16 cellular contexts compared by ENCODE assay signal in the genomic region with DNA sequence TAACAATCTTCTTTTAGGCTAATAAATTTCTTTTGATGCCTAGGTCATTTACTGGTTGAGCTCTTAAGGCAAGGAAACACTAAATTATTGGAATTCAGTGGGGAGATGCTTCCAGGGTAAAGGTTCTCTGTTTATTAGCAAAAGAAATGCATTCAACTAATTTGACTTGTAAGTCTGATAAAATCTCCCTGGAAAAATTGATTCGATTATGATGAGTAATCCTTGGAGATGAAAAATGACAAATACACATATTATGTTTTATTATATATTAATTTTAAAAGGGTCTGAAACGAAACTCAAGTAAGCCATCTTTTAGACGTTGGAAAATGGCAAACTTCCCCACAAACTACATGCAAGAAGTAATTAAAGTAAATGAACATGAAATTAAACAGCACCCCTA.
A peak's percentile ranks its signal among the peaks of the same experiment; 100 is the strongest.
DNase-seq lines count a peak whose midpoint lies in the region; ATAC-seq, FAIRE-seq and TF ChIP-seq lines count a peak whose summit lies in the region.
"Had no signal": no experiment of that assay in that cellular context is flagged by ENCODE, and none has a peak within 500 bp of the region (broad histone marks: within the 10 kb centered on the region; RNA-seq: fewer than 3 reads in every experiment).

No MANE protein-coding gene starts in this region.

- H3K36me3 ChIP-seq in Caco-2 (ENCODE audit: control insufficient read depth, insufficient read depth, low read length) (no peaks in the 10 kb centered on the region; the same call in 1 of the 2 replicates), stomach (no peaks in the 10 kb centered on the region), neural progenitor cell (no peaks in the 10 kb centered on the region)
- H3K36me3 ChIP-seq: BE2C had no signal

- no TSS peak for BruUV-seq in Caco-2 (replicated peaks; lab: Mats Ljungman, UMichigan)

- TF ChIP-seq EP300 in A549 (IDR thresholded peaks at IDR 0.05) (no peak), stomach (IDR thresholded peaks at IDR 0.05) (no peak)

- H3K4me3 ChIP-seq in A549 (no peak overlapping the region), Caco-2 (ENCODE audit: low read depth, low read length) (no peak overlapping the region), stomach (no peak overlapping the region), neural progenitor cell (no peak overlapping the region)

- H3K27me3 Mint-ChIP-seq in Caco-2 (ENCODE audit: insufficient read depth, unreplicated experiment) (no peaks in the 10 kb centered on the region), neural progenitor cell (ENCODE audit: insufficient read depth, low read depth) (no peaks in the 10 kb centered on the region)
- H3K27me3 Mint-ChIP-seq in activated naive CD8-positive, alpha-beta T cell treated with anti-CD3 and anti-CD28 coated beads, Interleukin-2, amount 50 U/mL, for 24 hours, result no peaks in the 10 kb centered on the region

- ATAC-seq in A549, result no peak
- ATAC-seq in activated naive CD8-positive, alpha-beta T cell treated with anti-CD3 and anti-CD28 coated beads, Interleukin-2, amount 50 U/mL, for 24 hours, result no peak
- ATAC-seq in HG02870 (IDR thresholded peaks at IDR 0.05; ENCODE audit: unreplicated experiment), result no peak
- ATAC-seq: CD8-positive, alpha-beta T cell had no signal

- H3K27ac ChIP-seq in A549, result peak overlapping the region; percentile 78 to 91
- peak overlapping the region in 4 of 5 donors; percentile 64 to 77 (median 72) for H3K27ac ChIP-seq in stomach
- no peak overlapping the region for H3K27ac ChIP-seq in neural progenitor cell
- H3K27ac ChIP-seq: C4-2B, HL-60 had no signal

- POLR2A ChIA-PET in A549 (lab: Yijun Ruan, JAX), result interaction anchor here (0.8 kb wide), 1 partner anchor 329 kb away, joined by 3 read pairs; no protein-coding TSS in a partner anchor
- POLR2A ChIA-PET in Caco-2 (lab: Charles Lee), result interaction anchor here (0.6 kb wide), 2 partner anchors 14 to 134 kb away, joined by 3 to 4 read pairs; no protein-coding TSS in a partner anchor

- H3K4me2 ChIP-seq in A549, result peak overlapping the region; percentile 69; the same call in 2 of the 3 replicates
- H3K4me2 ChIP-seq in neural progenitor cell, result no peak overlapping the region

- H3K9me3 ChIP-seq in A549, result no peaks in the 10 kb centered on the region
- no peaks in the 10 kb centered on the region for H3K9me3 ChIP-seq in Caco-2
- H3K9me3 ChIP-seq in stomach, result no peaks in the 10 kb centered on the region
- no peaks in the 10 kb centered on the region for H3K9me3 ChIP-seq in neural progenitor cell (ENCODE audit: low read depth)
- H3K9me3 ChIP-seq: BE2C had no signal

- intact Hi-C loops in Caco-2 (cut with micrococcal nuclease; ENCODE audit: unreplicated experiment), result loop anchor here (2.0 to 10.0 kb wide), 5 partner anchors 49 to 259 kb away; no protein-coding TSS in a partner anchor
- intact Hi-C loops in stomach (cut with DNase I; ENCODE audit: low total_unique reads), result no loop called here

- H3K4me1 ChIP-seq in A549 (peaks cover 100% of the 10 kb centered on the region), Caco-2 (peaks cover 84% of the 10 kb centered on the region), stomach (peaks cover 6 to 55% (median 31%) of the 10 kb centered on the region in 4 donors), neural progenitor cell (no peaks in the 10 kb centered on the region)

- WGBS in A549 (ENCODE audit: missing lambda C conversion rate), result 58% methylated on average over 3 of the region's 3 CpGs
- WGBS in stomach, 5 donors, result 75 to 83% (median 80%) methylated on average over 3 of the region's 3 CpGs

- H3K9me3 Mint-ChIP-seq in Caco-2 (ENCODE audit: unreplicated experiment) (no peaks in the 10 kb centered on the region), neural progenitor cell (no peaks in the 10 kb centered on the region)
- no peaks in the 10 kb centered on the region for H3K9me3 Mint-ChIP-seq in activated naive CD8-positive, alpha-beta T cell treated with anti-CD3 and anti-CD28 coated beads, Interleukin-2, amount 50 U/mL, for 24 hours
- H3K9me3 Mint-ChIP-seq: CD8-positive, alpha-beta T cell; HFFc6 had no signal

- no peak overlapping the region for H3K9ac ChIP-seq in neural progenitor cell

- no peak for DNase-seq in A549 (ENCODE audit: low read depth in 1 of 2, low spot score in 1 of 2)
- no peak for DNase-seq in Caco-2
- DNase-seq in activated naive CD8-positive, alpha-beta T cell treated with anti-CD3 and anti-CD28 coated beads, Interleukin-2, amount 50 U/mL, for 24 hours, result no peak
- DNase-seq in stomach, result no peak
- DNase-seq in NCI-H82 (lab: John Stamatoyannopoulos, UW), result no peak
- no peak for DNase-seq in neural progenitor cell (ENCODE audit: low spot score)
- DNase-seq: BE2C; CD8-positive, alpha-beta T cell; COR-L47; HCEC 1CT; HFFc6 had no signal

- H3K4me1 Mint-ChIP-seq in Caco-2 (ENCODE audit: low read depth, unreplicated experiment) (peaks cover 40% of the 10 kb centered on the region), neural progenitor cell (peaks cover 9% of the 10 kb centered on the region)
- peaks cover 88% of the 10 kb centered on the region for H3K4me1 Mint-ChIP-seq in activated naive CD8-positive, alpha-beta T cell treated with anti-CD3 and anti-CD28 coated beads, Interleukin-2, amount 50 U/mL, for 24 hours

- peak overlapping the region; percentile 98 for H3K27ac Mint-ChIP-seq in Caco-2 (ENCODE audit: unreplicated experiment)
- H3K27ac Mint-ChIP-seq in activated naive CD8-positive, alpha-beta T cell treated with anti-CD3 and anti-CD28 coated beads, Interleukin-2, amount 50 U/mL, for 24 hours, result peak overlapping the region; percentile 59
- H3K27ac Mint-ChIP-seq in neural progenitor cell, result no peak overlapping the region
- H3K27ac Mint-ChIP-seq: CD8-positive, alpha-beta T cell; HFFc6 had no signal

- no peak overlapping the region for H2AFZ ChIP-seq in neural progenitor cell (replicated peaks)

- TF ChIP-seq RAD21 in A549 (conservative IDR thresholded peaks at IDR 0.05 in 1 of 2, IDR thresholded peaks at IDR 0.05 in 1 of 2), result no peak

- no peak for FAIRE-seq in A549 (lab: Jason Lieb, UNC)
- FAIRE-seq: A204.1, GM18507 had no signal

- no peak for TF ChIP-seq POLR2A in A549 (IDR thresholded peaks at IDR 0.05; ENCODE audit: low read length)
- TF ChIP-seq POLR2A in stomach (IDR thresholded peaks at IDR 0.05), result no peak

- no peak for TF ChIP-seq CTCF in A549 (IDR thresholded peaks at IDR 0.05)
- no peak for TF ChIP-seq CTCF in Caco-2 (IDR thresholded peaks at IDR 0.05; ENCODE audit: insufficient read depth in 1 of 2, low read depth in 1 of 2, low read length in 1 of 2, severe bottlenecking in 1 of 2, unreplicated experiment in 1 of 2)
- TF ChIP-seq CTCF in stomach (IDR thresholded peaks at IDR 0.05), result no peak
- TF ChIP-seq CTCF in neural progenitor cell (IDR thresholded peaks at IDR 0.05), result no peak

- CTCF ChIA-PET in A549 (lab: Yijun Ruan, JAX), result interaction anchor here (0.8 kb wide), 1 partner anchor 13 kb away, joined by 3 read pairs; no protein-coding TSS in a partner anchor
- CTCF ChIA-PET in Caco-2 (lab: Charles Lee), result no interaction called here

- H3K36me3 Mint-ChIP-seq in Caco-2 (ENCODE audit: insufficient read depth, unreplicated experiment) (peaks cover 11% of the 10 kb centered on the region), neural progenitor cell (no peaks in the 10 kb centered on the region)
- H3K36me3 Mint-ChIP-seq in activated naive CD8-positive, alpha-beta T cell treated with anti-CD3 and anti-CD28 coated beads, Interleukin-2, amount 50 U/mL, for 24 hours (ENCODE audit: low read depth), result peaks cover 40% of the 10 kb centered on the region

- peaks cover 7% of the 10 kb centered on the region for H3F3A ChIP-seq in neural progenitor cell (ENCODE audit: low read depth)

- H3K27me3 ChIP-seq in Caco-2 (replicated peaks; ENCODE audit: control insufficient read depth, insufficient read depth, low read length) (no peaks in the 10 kb centered on the region), stomach (no peaks in the 10 kb centered on the region), neural progenitor cell (no peaks in the 10 kb centered on the region)
- H3K27me3 ChIP-seq: BE2C had no signal

- peaks cover 4% of the 10 kb centered on the region for H3K79me2 ChIP-seq in neural progenitor cell (ENCODE audit: low read depth)

- H3K4me3 Mint-ChIP-seq in Caco-2 (ENCODE audit: unreplicated experiment) (no peak overlapping the region), neural progenitor cell (no peak overlapping the region)
- no peak overlapping the region for H3K4me3 Mint-ChIP-seq in activated naive CD8-positive, alpha-beta T cell treated with anti-CD3 and anti-CD28 coated beads, Interleukin-2, amount 50 U/mL, for 24 hours
- H3K4me3 Mint-ChIP-seq: CD8-positive, alpha-beta T cell; HFFc6 had no signal

- H4K20me1 ChIP-seq in neural progenitor cell (ENCODE audit: low read depth), result peaks cover 10% of the 10 kb centered on the region

TF ChIP-seq in A549, 52 proteins besides CTCF, POLR2A, EP300 and RAD21:
- no peak for TF ChIP-seq RARB (CRISPR knock-in tag; IDR thresholded peaks at IDR 0.05)
